In genomic region chr7:99772565-99772964, GRCh38 we compare ENCODE assay signal across 23 cellular contexts. TPM values are rescaled to one million over a fixed set of nuclear protein-coding genes. Genes with fewer than 3 reads are reported as not detected.
A peak's percentile ranks its signal among the peaks of the same experiment; 100 is the strongest.
DNase-seq lines count a peak whose midpoint lies in the region; ATAC-seq and TF ChIP-seq lines count a peak whose summit lies in the region.
"Had no signal": no experiment of that assay in that cellular context is flagged by ENCODE, and none has a peak within 500 bp of the region (broad histone marks: within the 10 kb centered on the region; RNA-seq: fewer than 3 reads in every experiment).

No MANE protein-coding gene starts in this region.

- no peak overlapping the region for H3K4me3 Mint-ChIP-seq in nephron
- H3K4me3 Mint-ChIP-seq: CD8-positive, alpha-beta T cell; H9 had no signal

- H3K36me3 ChIP-seq in colonic mucosa, result no peaks in the 10 kb centered on the region
- H3K36me3 ChIP-seq: BLaER1, SJCRH30 had no signal

- peaks cover 4% of the 10 kb centered on the region for H3K27me3 Mint-ChIP-seq in nephron (ENCODE audit: low read depth)

- DNase-seq in HT-29 (ENCODE audit: low spot score) (peak; percentile 73), colonic mucosa (peak; percentile 57), left colon (peak; percentile 48 to 65), RKO (ENCODE audit: low spot score) (no peak), HuH-7.5 (ENCODE audit: low spot score) (no peak)
- DNase-seq in activated CD4-positive, alpha-beta T cell treated with anti-CD3 and anti-CD28 coated beads, Interleukin-2, amount 50 U/mL, for 4 hours, result no peak
- DNase-seq: CD8-positive, alpha-beta T cell; DMS79 treated with DMSO at 0.1 percent for 48 hours; H9; Kasumi-1; MM.1S; NCI-H1092 treated with DMSO at 0.1 percent for 48 hours; NCI-H2081; NCI-H446 treated with DMSO at 0.1 percent for 48 hours; NCI-H748 treated with DMSO at 0.1 percent for 48 hours; OCI-M1; SJCRH30 had no signal

- no peaks in the 10 kb centered on the region for H3K4me1 ChIP-seq in colonic mucosa
- H3K4me1 ChIP-seq: A549, SJCRH30 had no signal

- no peak overlapping the region for H3K9ac ChIP-seq in colonic mucosa (ENCODE audit: low read depth in 2 of 2, low read length in 2 of 2)
- H3K9ac ChIP-seq: BLaER1 had no signal

- H3K4me1 Mint-ChIP-seq in nephron, result no peaks in the 10 kb centered on the region
- H3K4me1 Mint-ChIP-seq: H9 had no signal

- no peaks in the 10 kb centered on the region for H3K36me3 Mint-ChIP-seq in nephron (ENCODE audit: low read depth)
- H3K36me3 Mint-ChIP-seq: CD8-positive, alpha-beta T cell had no signal

- H3K4me3 ChIP-seq in colonic mucosa, result no peak overlapping the region
- H3K4me3 ChIP-seq: A549, BLaER1, SJCRH30 had no signal

- peaks cover 9% of the 10 kb centered on the region for H3K9me3 Mint-ChIP-seq in nephron

- peak overlapping the region; percentile 53 for H3K27ac ChIP-seq in colonic mucosa
- H3K27ac ChIP-seq: A549, BLaER1, RWPE1, SJCRH30 had no signal

- H3K9me3 ChIP-seq in colonic mucosa, result no peaks in the 10 kb centered on the region
- H3K9me3 ChIP-seq: A549, BLaER1, SJCRH30 had no signal

- no peaks in the 10 kb centered on the region for H3K27me3 ChIP-seq in colonic mucosa
- H3K27me3 ChIP-seq: SJCRH30 had no signal

- peak overlapping the region; percentile 8 to 74 (median 43) for H3K27ac Mint-ChIP-seq in nephron
- H3K27ac Mint-ChIP-seq: CD8-positive, alpha-beta T cell; H9 had no signal

- intact Hi-C loops in colonic mucosa (cut with DNase I) (no loop called here), left colon (cut with DNase I, micrococcal nuclease) (no loop called here)

- peak; percentile 100 for ATAC-seq in left colon
- ATAC-seq in HG03135 (IDR thresholded peaks at IDR 0.05; ENCODE audit: unreplicated experiment), result no peak
- ATAC-seq: A549; CD8-positive, alpha-beta T cell had no signal

- TF ChIP-seq CTCF in colonic mucosa (IDR thresholded peaks at IDR 0.05), result no peak
- no peak for TF ChIP-seq CTCF in nephron (IDR thresholded peaks at IDR 0.05; ENCODE audit: unreplicated experiment in 3 of 3)

RNA-seq across cellular contexts. Expression of gene CYP3A4, which starts 11.4 kb away (rescaled TPM):
- total RNA-seq in HT-29 (2014; rRNA removed; shearing (Covaris generic)), result not detected in 2 replicates
- total RNA-seq in colonic mucosa (1 to 10 TPM in 1 of 2 donors, under 1 TPM in 1; 0.67 to 1.4 TPM), left colon (10 to 100 TPM in 1 of 2 donors, 1 to 10 TPM in 1; 4.9 to 12.9 TPM)
- total RNA-seq: CD8-positive, alpha-beta T cell; H9; SJCRH30 had no signal

RNA-seq across cellular contexts. Expression of gene CYP3A7, which starts 37.6 kb away (rescaled TPM):
- 0.10 TPM in 1 of 2 replicates, not detected in the other for total RNA-seq in HT-29 (2014; rRNA removed; shearing (Covaris generic))
- total RNA-seq in colonic mucosa, result not detected
- total RNA-seq in left colon, result under 1 TPM; 0.34 to 0.39 TPM
- total RNA-seq: CD8-positive, alpha-beta T cell; H9 had no signal

RNA-seq across cellular contexts. Expression of gene CYP3A43, which starts 55.2 kb away (rescaled TPM):
- not detected in 2 replicates for total RNA-seq in HT-29 (2014; rRNA removed; shearing (Covaris generic))
- total RNA-seq in colonic mucosa, result not detected
- not detected for total RNA-seq in left colon
- total RNA-seq: CD8-positive, alpha-beta T cell; H9; HT1080; SJCRH30 had no signal

Comparison
In these comparisons a context has a peak if more than half of its experiments do, and no peak if none do; other contexts are left out.
1. DNase-seq: peak in HT-29 (single experiment), colonic mucosa (single experiment) and left colon (2 of 2); none in RKO (single experiment), activated CD4-positive, alpha-beta T cell treated with anti-CD3 and anti-CD28 coated beads, Interleukin-2, amount 50 U/mL, for 4 hours (0 of 2) and HuH-7.5 (single experiment).